10 cellular contexts compared by ENCODE assay signal in the genomic region with DNA sequence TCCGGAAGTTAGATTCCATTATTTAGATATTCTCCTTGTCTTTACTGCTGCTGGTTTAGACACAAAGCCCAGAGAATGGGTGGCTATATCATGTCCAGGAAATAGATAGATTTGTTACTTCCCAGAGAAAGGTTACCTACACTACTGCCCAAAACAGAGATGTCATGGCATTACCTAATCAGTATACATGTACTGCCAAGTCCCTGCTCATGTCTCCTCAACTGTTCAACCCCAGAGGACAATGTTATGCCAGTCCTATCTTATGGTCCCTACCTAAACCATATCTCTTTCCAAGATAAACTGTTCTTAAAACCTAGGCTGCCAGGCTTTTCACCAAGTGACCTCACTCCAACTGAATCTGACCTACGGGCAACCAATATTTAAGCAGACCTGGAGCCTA.
"Had no signal": no experiment of that assay in that cellular context is flagged by ENCODE, and none has a peak within 500 bp of the region (broad histone marks: within the 10 kb centered on the region; RNA-seq: fewer than 3 reads in every experiment).

No MANE protein-coding gene starts in this region.

- H3K27ac ChIP-seq: GM23248 had no signal

- H3K9me3 ChIP-seq: HAP-1 had no signal

- DNase-seq: GM23248, GOT3, H7, H9, HCEC 1CT, HFFc6 had no signal

- H3K4me1 ChIP-seq: HAP-1 had no signal

- H3K36me3 ChIP-seq: HAP-1 had no signal

- H3K9ac ChIP-seq: GM23248 had no signal

- ATAC-seq: GM23338, HCT116 had no signal

- FAIRE-seq: H54 had no signal

- H2AFZ ChIP-seq: GM23248, GM23338 had no signal

- H3K4me2 ChIP-seq: GM23338 had no signal

- H3K4me3 ChIP-seq: GM23248, GM23338, HAP-1 had no signal
